Comparison of ENCODE assay signal across 14 cellular contexts in the genomic region with DNA sequence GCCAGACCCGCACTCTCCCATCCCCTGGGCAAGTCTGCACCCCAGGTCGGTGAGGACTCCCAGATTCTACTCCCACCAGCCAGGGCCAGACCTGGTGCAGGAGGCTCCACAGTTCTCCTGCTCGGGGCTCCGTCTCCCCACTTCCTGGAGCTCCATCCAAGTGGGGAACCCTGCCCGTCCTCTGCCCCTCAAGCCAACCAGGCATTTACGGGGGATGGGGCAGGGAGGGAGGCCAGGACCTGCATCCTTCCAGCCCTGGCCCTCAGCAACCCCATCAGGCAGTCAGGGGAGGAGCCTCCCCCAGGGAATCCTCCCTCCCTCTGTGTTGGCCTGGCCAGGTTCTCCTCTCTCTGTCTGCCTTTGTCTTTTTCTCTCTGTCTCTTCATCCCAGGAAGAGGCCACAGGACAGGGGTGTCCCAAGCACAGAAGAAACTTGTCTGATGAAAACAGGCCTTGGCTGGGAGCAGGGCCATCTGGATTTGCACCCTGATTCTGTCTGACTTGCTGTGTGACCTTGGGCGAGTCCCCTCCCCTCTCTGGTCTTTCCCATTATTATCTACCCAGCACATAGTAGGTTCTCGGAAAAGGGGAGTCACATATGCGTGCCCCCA. TPM values are rescaled to one million over a fixed set of nuclear protein-coding genes. Genes with fewer than 3 reads are reported as not detected.
DNase-seq lines count a peak whose midpoint lies in the region; ATAC-seq, FAIRE-seq and TF ChIP-seq lines count a peak whose summit lies in the region.
"Had no signal": no experiment of that assay in that cellular context is flagged by ENCODE, and none has a peak within 500 bp of the region (broad histone marks: within the 10 kb centered on the region; RNA-seq: fewer than 3 reads in every experiment).

No MANE protein-coding gene starts in this region.

- CTCF ChIA-PET in HEK293 (lab: Yijun Ruan, JAX) (interaction anchor here (1.6 kb wide), 1 partner anchor 92 kb away, joined by 6 read pairs; no protein-coding TSS in a partner anchor), K562 (lab: Yijun Ruan, JAX; ENCODE audit: low intra/inter-chr PET ratio) (no interaction called here)
- CTCF ChIA-PET in activated naive CD4-positive, alpha-beta T cell treated with anti-CD3 and anti-CD28 coated beads for 36 hours (lab: Charles Lee) = no interaction called here

- no peaks in the 10 kb centered on the region for H3K9me3 Mint-ChIP-seq in activated naive CD4-positive, alpha-beta T cell treated with anti-CD3 and anti-CD28 coated beads for 36 hours
- H3K9me3 Mint-ChIP-seq: activated naive CD8-positive, alpha-beta T cell treated with anti-CD3 and anti-CD28 coated beads, Interleukin-2, amount 10 ng/mL, durations not matched to agents 7 days and 5 days had no signal

- no peaks in the 10 kb centered on the region for H3K27me3 Mint-ChIP-seq in activated naive CD4-positive, alpha-beta T cell treated with anti-CD3 and anti-CD28 coated beads for 36 hours (ENCODE audit: low read depth)

- FAIRE-seq in K562 (lab: Jason Lieb, UNC) (no peak), kidney (lab: Jason Lieb, UNC) (no peak)
- FAIRE-seq: GM19239 had no signal

- no peaks in the 10 kb centered on the region for H3K36me3 Mint-ChIP-seq in activated naive CD4-positive, alpha-beta T cell treated with anti-CD3 and anti-CD28 coated beads for 36 hours (ENCODE audit: low read depth)
- H3K36me3 Mint-ChIP-seq: activated naive CD8-positive, alpha-beta T cell treated with anti-CD3 and anti-CD28 coated beads, Interleukin-2, amount 10 ng/mL, durations not matched to agents 7 days and 5 days had no signal

- H3K4me1 ChIP-seq in HEK293 (ENCODE audit: control insufficient read depth, insufficient read depth, low read length) = peaks cover 10% of the 10 kb centered on the region
- H3K4me1 ChIP-seq in K562 (replicated peaks in 1 of 2; ENCODE audit: control insufficient read depth in 2 of 2, insufficient read depth in 2 of 2, low read length in 2 of 2) = peaks cover 37 to 55% of the 10 kb centered on the region in 2 experiments
- peaks cover 26 to 29% of the 10 kb centered on the region in 2 donors for H3K4me1 ChIP-seq in kidney (ENCODE audit: control insufficient read depth in 1 of 2, insufficient read depth in 1 of 2, low read depth in 1 of 2, low read length in 2 of 2)
- peaks cover 64 to 79% (median 70%) of the 10 kb centered on the region in 4 donors for H3K4me1 ChIP-seq in stomach

- ATAC-seq in K562 = no peak

- H3K4me1 Mint-ChIP-seq in activated naive CD4-positive, alpha-beta T cell treated with anti-CD3 and anti-CD28 coated beads for 36 hours (ENCODE audit: low read depth) = peaks cover 3% of the 10 kb centered on the region
- H3K4me1 Mint-ChIP-seq: activated naive CD8-positive, alpha-beta T cell treated with anti-CD3 and anti-CD28 coated beads, Interleukin-2, amount 10 ng/mL, durations not matched to agents 7 days and 5 days had no signal

- H4K20me1 ChIP-seq in K562 (replicated peaks; ENCODE audit: control insufficient read depth, insufficient read depth, low read length) = no peaks in the 10 kb centered on the region

- no peak overlapping the region for H2AFZ ChIP-seq in K562 (ENCODE audit: low read depth, low read length)

- H3K4me2 ChIP-seq in K562 (ENCODE audit: insufficient read depth, low read length) = no peak overlapping the region

- H3K9me3 ChIP-seq in HEK293 (ENCODE audit: control insufficient read depth, insufficient read depth, low read depth, low read length) = no peaks in the 10 kb centered on the region
- H3K9me3 ChIP-seq in K562 (replicated peaks; ENCODE audit: control insufficient read depth, insufficient read depth, low read depth, low read length) = no peaks in the 10 kb centered on the region
- no peaks in the 10 kb centered on the region for H3K9me3 ChIP-seq in kidney (ENCODE audit: control insufficient read depth in 1 of 2, low read length in 2 of 2)
- H3K9me3 ChIP-seq in stomach = no peaks in the 10 kb centered on the region
- H3K9me3 ChIP-seq: left lung had no signal

- DNase-seq in K562 (ENCODE audit: extremely low read depth in 1 of 4, low spot score in 3 of 4) = no peak
- DNase-seq in kidney = peak; percentile 72
- DNase-seq in stomach = no peak
- DNase-seq in HCEC 1CT = no peak
- no peak for DNase-seq in NCI-H1436 (lab: John Stamatoyannopoulos, UW)
- DNase-seq in central memory CD4-positive, alpha-beta T cell = no peak
- no peak for DNase-seq in activated naive CD4-positive, alpha-beta T cell treated with anti-CD3 and anti-CD28 coated beads for 36 hours
- DNase-seq: activated CD8-positive, alpha-beta memory T cell treated with anti-CD3 and anti-CD28 coated beads, Interleukin-2, amount 50 U/mL, for 4 hours; activated naive CD8-positive, alpha-beta T cell treated with anti-CD3 and anti-CD28 coated beads, Interleukin-2, amount 10 ng/mL, durations not matched to agents 7 days and 5 days; NCI-H748 treated with DMSO at 0.1 percent for 48 hours; stimulated activated CD8-positive, alpha-beta memory T cell treated with anti-CD3 and anti-CD28 coated beads, Interleukin-4, amount 100 ng/mL, for 48 hours had no signal

- TF ChIP-seq RAD21 in K562 (CRISPR knock-in tag; conservative IDR thresholded peaks at IDR 0.05 in 1 of 2, IDR thresholded peaks at IDR 0.05 in 1 of 2) = no peak

- no TSS peak for BruUV-seq in K562 (replicated peaks; lab: Mats Ljungman, UMichigan)

- H3K27me3 ChIP-seq in K562 (ENCODE audit: control insufficient read depth in 2 of 2, insufficient read depth in 2 of 2, low read length in 2 of 2) = no peaks in the 10 kb centered on the region
- H3K27me3 ChIP-seq in stomach = no peaks in the 10 kb centered on the region

- POLR2A ChIA-PET in HEK293 (lab: Yijun Ruan, JAX) (interaction anchor here (1.0 to 4.1 kb wide), 4 partner anchors 10 to 26 kb away, joined by 3 to 18 read pairs (median 6); no protein-coding TSS in a partner anchor), K562 (lab: Yijun Ruan, JAX) (interaction anchor here (0.6 to 1.0 kb wide), 3 partner anchors 12 to 232 kb away, joined by 3 read pairs; no protein-coding TSS in a partner anchor)

- H3K4me3 ChIP-seq in HEK293 (ENCODE audit: low read depth, low read length) (no peak overlapping the region), K562 (no peak overlapping the region), kidney (ENCODE audit: low read length in 2 of 2) (no peak overlapping the region), stomach (no peak overlapping the region)
- H3K4me3 ChIP-seq: left lung had no signal

- intact Hi-C loops in K562 (cut with micrococcal nuclease) = no loop called here
- intact Hi-C loops in kidney (cut with DNase I) = no loop called here
- intact Hi-C loops in stomach (cut with DNase I; ENCODE audit: low total_unique reads) = no loop called here
- intact Hi-C loops in activated naive CD4-positive, alpha-beta T cell treated with anti-CD3 and anti-CD28 coated beads for 36 hours (cut with micrococcal nuclease) = no loop called here

- peak overlapping the region in 1 of 2 experiments; percentile 6; a peak in 1 of 4 replicates for H3K9ac ChIP-seq in K562 (ENCODE audit: insufficient read depth in 1 of 2, low read depth in 2 of 2, low read length in 2 of 2)
- no peak overlapping the region for H3K9ac ChIP-seq in kidney (ENCODE audit: low read length in 2 of 2)

- in situ Hi-C loops in K562 (cut with MboI) = no loop called here

- no peak for TF ChIP-seq CTCF in HEK293 (tag by site-specific recombination; IDR thresholded peaks at IDR 0.05)
- TF ChIP-seq CTCF in K562 (IDR thresholded peaks at IDR 0.05 in 2 of 3, conservative IDR thresholded peaks at IDR 0.05 in 1 of 3; ENCODE audit: insufficient read depth in 2 of 3, low read depth in 1 of 3, low read length in 3 of 3) = no peak
- no peak for TF ChIP-seq CTCF in kidney (IDR thresholded peaks at IDR 0.05; ENCODE audit: borderline replicate concordance, extremely low read depth, insufficient read depth)
- no peak for TF ChIP-seq CTCF in stomach (IDR thresholded peaks at IDR 0.05)

- H3K36me3 ChIP-seq in HEK293 (ENCODE audit: control insufficient read depth in 2 of 2, insufficient read depth in 1 of 2, low read length in 2 of 2) (no peaks in the 10 kb centered on the region), K562 (ENCODE audit: control insufficient read depth, insufficient read depth, low read length) (no peaks in the 10 kb centered on the region), kidney (ENCODE audit: control insufficient read depth in 1 of 2, insufficient read depth in 2 of 2, low read length in 2 of 2) (no peaks in the 10 kb centered on the region), stomach (no peaks in the 10 kb centered on the region)
- H3K36me3 ChIP-seq: left lung had no signal

- H3K27ac ChIP-seq in HEK293 (ENCODE audit: extremely low read depth, low read depth, low read length) (no peak overlapping the region), K562 (ENCODE audit: extremely low read depth, low read depth, low read length) (no peak overlapping the region), kidney (ENCODE audit: low read depth in 2 of 2, low read length in 2 of 2) (no peak overlapping the region), stomach (peak overlapping the region in 4 of 5 donors; percentile 84 to 94 (median 90))

- H3K4me3 Mint-ChIP-seq in activated naive CD4-positive, alpha-beta T cell treated with anti-CD3 and anti-CD28 coated beads for 36 hours = no peak overlapping the region
- H3K4me3 Mint-ChIP-seq: activated naive CD8-positive, alpha-beta T cell treated with anti-CD3 and anti-CD28 coated beads, Interleukin-2, amount 10 ng/mL, durations not matched to agents 7 days and 5 days had no signal

- H3K9me1 ChIP-seq in K562 (ENCODE audit: control insufficient read depth, insufficient read depth, low read length) = no peaks in the 10 kb centered on the region

- no peaks in the 10 kb centered on the region for H3K79me2 ChIP-seq in K562 (ENCODE audit: control insufficient read depth, insufficient read depth, low read length)

- WGBS in K562 (ENCODE audit: insufficient coverage, low coverage, missing lambda C conversion rate) = 83% methylated on average over 8 of the region's 9 CpGs
- WGBS in stomach, 5 donors = 70 to 85% (median 78%) methylated on average over 8 to 9 of the region's 9 CpGs

- H3K27ac Mint-ChIP-seq in activated naive CD4-positive, alpha-beta T cell treated with anti-CD3 and anti-CD28 coated beads for 36 hours = no peak overlapping the region
- H3K27ac Mint-ChIP-seq: activated naive CD8-positive, alpha-beta T cell treated with anti-CD3 and anti-CD28 coated beads, Interleukin-2, amount 10 ng/mL, durations not matched to agents 7 days and 5 days had no signal

- TF ChIP-seq POLR2A in K562 (conservative IDR thresholded peaks at IDR 0.05) (no peak), stomach (IDR thresholded peaks at IDR 0.05) (no peak)

- no peak for TF ChIP-seq EP300 in K562 (IDR thresholded peaks at IDR 0.05; ENCODE audit: low read length)
- no peak for TF ChIP-seq EP300 in stomach (IDR thresholded peaks at IDR 0.05)

RNA-seq across cellular contexts. Expression of gene EPHA2, which starts 18.5 kb away (rescaled TPM):
- 0.55 and 1.5 TPM in 2 replicates for total RNA-seq in K562 (2011; cell fraction: chromatin; rRNA removed; ENCODE audit: low replicate concordance)
- 0.79 and 1.2 TPM in 2 replicates for total RNA-seq in K562 (2011; cell fraction: nucleolus; rRNA removed)
- 0.15 and 0.23 TPM in 2 replicates for total RNA-seq in K562 (2011; cell fraction: nucleoplasm; rRNA removed)
- total RNA-seq in K562 (2014; rRNA removed) = not detected in 2 replicates
- 0.04 and 0.06 TPM in 2 replicates for total RNA-seq in K562 (2014; rRNA removed; fragmentation: Illumina TruSeq; extraction: Trizol)
- not detected in 2 replicates for total RNA-seq in K562 (2015; rRNA removed; fragmentation: Illumina TruSeq; extraction: Trizol)
- total RNA-seq in K562 (2021) = 0.36 and 0.40 TPM in 2 replicates
- polyA plus RNA-seq in K562 (2011; rRNA removed) = 0.16 and 0.17 TPM in 2 replicates
- polyA plus RNA-seq in K562 (2011; cell fraction: cytosol; rRNA removed) = 0.09 and 0.70 TPM in 2 replicates
- polyA plus RNA-seq in K562 (2011; cell fraction: nucleus; rRNA removed) = 0.24 and 0.92 TPM in 2 replicates
- 0.07 and 0.09 TPM in 2 replicates for polyA plus RNA-seq in K562 (2012)
- polyA plus RNA-seq in K562 (2014; fragmentation: Illumina TruSeq; extraction: Trizol) = 0.07 and 0.12 TPM in 2 replicates
- not detected for polyA plus RNA-seq in K562 (2014; fragmentation: Nextera tagmentation; extraction: Ambion mirVana)
- polyA plus RNA-seq in K562 (2014; rRNA removed) = 0.05 TPM in 2 replicates
- 0.15 and 0.28 TPM in 2 replicates for polyA minus RNA-seq in K562 (2011; rRNA and poly(A)+ RNA removed)
- polyA minus RNA-seq in K562 (2011; cell fraction: cytosol; rRNA and poly(A)+ RNA removed) = 1.7 and 2.2 TPM in 2 replicates
- 0.33 and 0.81 TPM in 2 replicates for polyA minus RNA-seq in K562 (2011; cell fraction: nucleus; rRNA and poly(A)+ RNA removed)
- total RNA-seq in kidney = 34.2 TPM
- polyA plus RNA-seq in kidney (ENCODE audit: insufficient read depth, low read depth, low replicate concordance) = 5.5 TPM
- total RNA-seq in stomach = 100 to 1,000 TPM in 1 of 5 donors, 10 to 100 TPM in 3, 1 to 10 TPM in 1; 6.7 to 200 (median 42.7) TPM
- polyA plus RNA-seq in stomach = 10 to 100 TPM in 2 of 3 donors, 1 to 10 TPM in 1; 4.6 to 30.4 (median 11.0) TPM
- total RNA-seq in activated naive CD4-positive, alpha-beta T cell treated with anti-CD3 and anti-CD28 coated beads for 36 hours = under 1 TPM; 0.29 to 0.54 TPM
- total RNA-seq: activated naive CD8-positive, alpha-beta T cell treated with anti-CD3 and anti-CD28 coated beads, Interleukin-2, amount 10 ng/mL, durations not matched to agents 7 days and 5 days had no signal

RNA-seq across cellular contexts. Expression of gene ARHGEF19, which starts 38.1 kb away (rescaled TPM):
- 15.4 and 51.0 TPM in 2 replicates for total RNA-seq in K562 (2011; cell fraction: chromatin; rRNA removed; ENCODE audit: low replicate concordance)
- 25.4 and 38.4 TPM in 2 replicates for total RNA-seq in K562 (2011; cell fraction: nucleolus; rRNA removed)
- 20.2 and 22.1 TPM in 2 replicates for total RNA-seq in K562 (2011; cell fraction: nucleoplasm; rRNA removed)
- total RNA-seq in K562 (2014; rRNA removed) (6.3 and 7.0 TPM in 2 replicates), K562 (2014; rRNA removed; fragmentation: Illumina TruSeq; extraction: Trizol) (2.7 and 4.3 TPM in 2 replicates), K562 (2015; rRNA removed; fragmentation: Illumina TruSeq; extraction: Trizol) (5.2 and 6.0 TPM in 2 replicates), K562 (2021) (11.2 and 15.1 TPM in 2 replicates), kidney (8.2 TPM), stomach (10 to 100 TPM in 2 of 5 donors, 1 to 10 TPM in 3; 3.5 to 17.4 (median 8.1) TPM)
- polyA plus RNA-seq in K562 (2011; rRNA removed) (21.0 and 33.1 TPM in 2 replicates), K562 (2014; fragmentation: Illumina TruSeq; extraction: Trizol) (4.4 and 10.8 TPM in 2 replicates), K562 (2014; fragmentation: Nextera tagmentation; extraction: Ambion mirVana) (1 to 10 TPM in 1 of 2 experiments, under 1 TPM in 1; 0.73 to 1.1 TPM), K562 (2014; rRNA removed) (14.8 and 17.1 TPM in 2 replicates), kidney (ENCODE audit: insufficient read depth, low read depth, low replicate concordance) (3.5 TPM), stomach (10 to 100 TPM in 1 of 3 donors, 1 to 10 TPM in 2; 9.5 to 20.1 (median 9.5) TPM)
- 31.5 and 39.3 TPM in 2 replicates for polyA plus RNA-seq in K562 (2011; cell fraction: cytosol; rRNA removed)
- 84.8 and 93.8 TPM in 2 replicates for polyA plus RNA-seq in K562 (2011; cell fraction: nucleus; rRNA removed)
- polyA plus RNA-seq in K562 (2012) = 14.3 and 15.2 TPM in 2 replicates
- 7.3 and 9.1 TPM in 2 replicates for polyA minus RNA-seq in K562 (2011; rRNA and poly(A)+ RNA removed)
- polyA minus RNA-seq in K562 (2011; cell fraction: cytosol; rRNA and poly(A)+ RNA removed) = 9.3 and 17.2 TPM in 2 replicates
- polyA minus RNA-seq in K562 (2011; cell fraction: nucleus; rRNA and poly(A)+ RNA removed) = 17.2 and 21.5 TPM in 2 replicates
- 1 to 10 TPM; 5.3 to 5.9 TPM for total RNA-seq in activated naive CD4-positive, alpha-beta T cell treated with anti-CD3 and anti-CD28 coated beads for 36 hours

Comparison
In these comparisons a context has a peak if more than half of its experiments do, and no peak if none do; other contexts are left out.
1. H3K27ac ChIP-seq: peak in stomach (4 of 5); none in HEK293 (single experiment), K562 (single experiment) and kidney (0 of 2).
2. Of the 44 proteins assayed by ChIP-seq in both K562 and HEK293: peak only in K562: none; only in HEK293: none; in both: PRDM10; in neither: 43.